In genomic region chr14:68548194-68549056, GRCh38 we compare ENCODE assay signal across 8 cellular contexts.
DNase-seq lines count a peak whose midpoint lies in the region; ATAC-seq and TF ChIP-seq lines count a peak whose summit lies in the region.

No MANE protein-coding gene starts in this region.

- H3K4me2 ChIP-seq in MM.1S (ENCODE audit: low read depth, low read length): no peak overlapping the region

- peak overlapping the region in 2 of 3 donors; percentile 39 to 48 for H3K4me3 ChIP-seq in breast epithelium
- H3K4me3 ChIP-seq in MM.1S (ENCODE audit: low read length): no peak overlapping the region

- no peaks in the 10 kb centered on the region for H3F3A ChIP-seq in MM.1S (ENCODE audit: insufficient read depth, low read length)

- TF ChIP-seq CTCF in breast epithelium (IDR thresholded peaks at IDR 0.05) (no peak), MM.1S (IDR thresholded peaks at IDR 0.05; ENCODE audit: low read length) (no peak), GM20000 (IDR thresholded peaks at IDR 0.05; ENCODE audit: extremely low read depth, missing control alignments) (no peak)

- H3K9me3 ChIP-seq in breast epithelium (no peaks in the 10 kb centered on the region), MM.1S (replicated peaks; ENCODE audit: insufficient read depth, low read length) (no peaks in the 10 kb centered on the region)

- intact Hi-C loops in breast epithelium (cut with DNase I; ENCODE audit: low total_unique reads): loop anchor here (5.0 kb wide), 1 partner anchor 414 kb away; no protein-coding TSS in a partner anchor

- ATAC-seq in HG03442 (IDR thresholded peaks at IDR 0.05; ENCODE audit: unreplicated experiment) (no peak), GM19397 (IDR thresholded peaks at IDR 0.05; ENCODE audit: unreplicated experiment) (no peak)

- H3K36me3 ChIP-seq in breast epithelium (no peaks in the 10 kb centered on the region), MM.1S (replicated peaks; ENCODE audit: insufficient read depth, low read length) (no peaks in the 10 kb centered on the region)

- no peaks in the 10 kb centered on the region for H3K9me2 ChIP-seq in MM.1S (replicated peaks; ENCODE audit: insufficient read depth, low read length)

- no peaks in the 10 kb centered on the region for H3K27me3 ChIP-seq in breast epithelium
- no peaks in the 10 kb centered on the region for H3K27me3 ChIP-seq in MM.1S (replicated peaks; ENCODE audit: insufficient read depth, low read length)

- DNase-seq in LHCN-M2 (ENCODE audit: low read depth) (peak; percentile 98), breast epithelium (ENCODE audit: low spot score in 2 of 2) (peak; percentile 83 to 91), kidney glomerular epithelial cell (lab: John Stamatoyannopoulos, UW) (peak; percentile 97), superior temporal gyrus (ENCODE audit: extremely low spot score) (peak; percentile 68), MM.1S (no peak), GM20000 (ENCODE audit: low spot score) (no peak)

- no peaks in the 10 kb centered on the region for H3K79me2 ChIP-seq in MM.1S (ENCODE audit: low read length)

- H3K27ac ChIP-seq in breast epithelium: peak overlapping the region; percentile 95 to 98
- no peak overlapping the region for H3K27ac ChIP-seq in MM.1S (ENCODE audit: low read length)

- H3K4me1 ChIP-seq in breast epithelium: peaks cover 15 to 34% of the 10 kb centered on the region in 2 donors
- no peaks in the 10 kb centered on the region for H3K4me1 ChIP-seq in MM.1S (ENCODE audit: low read length)

- H2AFZ ChIP-seq in MM.1S (ENCODE audit: low read length): no peak overlapping the region

- H3K9ac ChIP-seq in MM.1S (ENCODE audit: low read length): no peak overlapping the region

- no peaks in the 10 kb centered on the region for H4K20me1 ChIP-seq in MM.1S (ENCODE audit: insufficient read depth, low read length)

- no peak for TF ChIP-seq POLR2A in breast epithelium (IDR thresholded peaks at IDR 0.05)

Comparison
In these comparisons a context has a peak if more than half of its experiments do, and no peak if none do; other contexts are left out.
1. DNase-seq: peak in LHCN-M2 (single experiment), breast epithelium (2 of 2), kidney glomerular epithelial cell (single experiment) and superior temporal gyrus (single experiment); none in MM.1S (single experiment) and GM20000 (single experiment).